8 cellular contexts compared by ENCODE assay signal in the genomic region with DNA sequence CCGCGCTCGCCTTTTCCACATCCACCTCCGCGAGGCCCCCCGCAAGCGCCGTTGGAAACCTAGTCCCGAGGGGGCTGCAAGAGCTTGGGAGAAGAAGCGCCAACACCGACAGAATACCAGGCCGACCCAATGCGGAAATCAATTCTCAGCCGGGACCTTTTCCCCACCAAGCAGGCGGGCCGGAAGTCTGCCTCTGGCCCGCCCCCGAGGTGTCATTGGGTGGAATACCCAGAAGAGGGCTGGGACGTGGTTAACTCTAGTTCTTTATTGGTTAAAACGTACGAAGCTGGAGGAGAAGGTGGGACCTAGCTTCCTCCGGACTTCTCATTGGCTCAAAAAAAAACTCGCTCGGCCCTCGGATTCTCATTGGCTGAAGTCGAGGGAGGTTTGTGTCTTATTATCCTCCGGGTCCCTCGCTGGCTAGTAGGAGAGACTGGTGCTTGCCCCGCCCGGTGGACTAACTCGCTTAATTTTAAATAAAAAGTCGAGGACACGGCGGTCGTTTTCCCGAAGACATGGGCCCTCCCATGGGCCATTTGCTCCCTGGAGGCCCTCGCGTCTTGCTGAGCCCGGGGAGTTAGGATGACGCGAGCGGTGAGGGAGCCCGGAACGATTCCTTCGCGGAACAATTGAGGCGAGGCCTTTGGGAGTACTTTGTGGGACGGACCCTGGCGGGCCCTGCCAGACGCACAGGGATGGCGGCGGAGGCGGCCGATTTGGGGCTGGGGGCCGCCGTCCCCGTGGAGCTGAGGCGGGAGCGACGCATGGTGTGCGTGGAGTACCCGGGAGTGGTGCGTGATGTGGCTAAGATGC.
A peak's percentile ranks its signal among the peaks of the same experiment; 100 is the strongest.
DNase-seq lines count a peak whose midpoint lies in the region; ATAC-seq and TF ChIP-seq lines count a peak whose summit lies in the region.

A gene with protein sequence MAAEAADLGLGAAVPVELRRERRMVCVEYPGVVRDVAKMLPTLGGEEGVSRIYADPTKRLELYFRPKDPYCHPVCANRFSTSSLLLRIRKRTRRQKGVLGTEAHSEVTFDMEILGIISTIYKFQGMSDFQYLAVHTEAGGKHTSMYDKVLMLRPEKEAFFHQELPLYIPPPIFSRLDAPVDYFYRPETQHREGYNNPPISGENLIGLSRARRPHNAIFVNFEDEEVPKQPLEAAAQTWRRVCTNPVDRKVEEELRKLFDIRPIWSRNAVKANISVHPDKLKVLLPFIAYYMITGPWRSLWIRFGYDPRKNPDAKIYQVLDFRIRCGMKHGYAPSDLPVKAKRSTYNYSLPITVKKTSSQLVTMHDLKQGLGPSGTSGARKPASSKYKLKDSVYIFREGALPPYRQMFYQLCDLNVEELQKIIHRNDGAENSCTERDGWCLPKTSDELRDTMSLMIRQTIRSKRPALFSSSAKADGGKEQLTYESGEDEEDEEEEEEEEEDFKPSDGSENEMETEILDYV (plus strand): TSS at position 681 of the 813 bp plus-strand sequence. CDS start 15 bp downstream, at position 696.

- peak within 1 kb of the TSS; percentile 96 for H3K4me3 Mint-ChIP-seq in nephron progenitor cell
- H3K4me3 Mint-ChIP-seq in stimulated activated naive CD8-positive, alpha-beta T cell treated with anti-CD3 and anti-CD28 coated beads, Interleukin-15, amount 100 ng/mL, for 72 hours, result peak within 1 kb of the TSS; percentile 90 to 97

- peak within 1 kb of the TSS; percentile 99 for H3K27ac Mint-ChIP-seq in nephron progenitor cell
- H3K27ac Mint-ChIP-seq in stimulated activated naive CD8-positive, alpha-beta T cell treated with anti-CD3 and anti-CD28 coated beads, Interleukin-15, amount 100 ng/mL, for 72 hours, result peak within 1 kb of the TSS; percentile 96 to 100

- DNase-seq in HAP-1 (ENCODE audit: low spot score in 2 of 2) (peak; percentile 94 to 100), MM.1S (peak; percentile 100), SIG-M5 (lab: John Stamatoyannopoulos, UW) (peak; percentile 93), activated gamma-delta T cell (lab: John Stamatoyannopoulos, UW) (peak; percentile 64), fibroblast of the conjunctiva (ENCODE audit: low read depth) (peak; percentile 98), nephron progenitor cell (peak; percentile 88)
- peak; percentile 92 to 95 for DNase-seq in stimulated activated naive CD8-positive, alpha-beta T cell treated with anti-CD3 and anti-CD28 coated beads, Interleukin-15, amount 100 ng/mL, for 72 hours

- no peaks in the 10 kb centered on the region for H4K20me1 ChIP-seq in MM.1S (ENCODE audit: insufficient read depth, low read length)

- H3K9me3 Mint-ChIP-seq in nephron progenitor cell, result peaks cover 22% of the 10 kb centered on the region
- peaks cover 0 to 7% of the 10 kb centered on the region in 2 donors for H3K9me3 Mint-ChIP-seq in stimulated activated naive CD8-positive, alpha-beta T cell treated with anti-CD3 and anti-CD28 coated beads, Interleukin-15, amount 100 ng/mL, for 72 hours

- H3K27me3 Mint-ChIP-seq in nephron progenitor cell (ENCODE audit: low read depth, poor library complexity), result peaks cover 25% of the 10 kb centered on the region
- no peaks in the 10 kb centered on the region for H3K27me3 Mint-ChIP-seq in stimulated activated naive CD8-positive, alpha-beta T cell treated with anti-CD3 and anti-CD28 coated beads, Interleukin-15, amount 100 ng/mL, for 72 hours

- H3K4me3 ChIP-seq in HAP-1, result peak within 1 kb of the TSS; percentile 97
- H3K4me3 ChIP-seq in MM.1S (ENCODE audit: low read length), result peak within 1 kb of the TSS; percentile 100

- peaks cover 49% of the 10 kb centered on the region for H3K4me1 Mint-ChIP-seq in nephron progenitor cell
- H3K4me1 Mint-ChIP-seq in stimulated activated naive CD8-positive, alpha-beta T cell treated with anti-CD3 and anti-CD28 coated beads, Interleukin-15, amount 100 ng/mL, for 72 hours, result peaks cover 63% of the 10 kb centered on the region

- in situ Hi-C loops in HAP-1 (cut with MboI; ENCODE audit: low sequenced_read_pairs), result loop anchor here (25.0 kb wide), 1 partner anchor 457 kb away; the partner anchor contains the start of gene SLC2A6

- H3F3A ChIP-seq in MM.1S (ENCODE audit: insufficient read depth, low read length), result no peaks in the 10 kb centered on the region

- peak within 1 kb of the TSS; percentile 72; the same call in 1 of the 2 replicates for H3K27ac ChIP-seq in MM.1S (ENCODE audit: low read length)

- H3K9me2 ChIP-seq in MM.1S (replicated peaks; ENCODE audit: insufficient read depth, low read length), result no peaks in the 10 kb centered on the region

- peak within 1 kb of the TSS; percentile 78 for H3K4me2 ChIP-seq in MM.1S (ENCODE audit: low read depth, low read length)

- H3K27me3 ChIP-seq in HAP-1 (ENCODE audit: low read depth) (no peaks in the 10 kb centered on the region), MM.1S (replicated peaks; ENCODE audit: insufficient read depth, low read length) (peaks cover 8% of the 10 kb centered on the region; the same call in 1 of the 2 replicates)

- H3K9me3 ChIP-seq in ES-I3 (ENCODE audit: control insufficient read depth, insufficient read depth, low read length) (peaks cover 3% of the 10 kb centered on the region; the same call in 1 of the 2 replicates), HAP-1 (no peaks in the 10 kb centered on the region; the same call in 1 of the 2 replicates), MM.1S (replicated peaks; ENCODE audit: insufficient read depth, low read length) (no peaks in the 10 kb centered on the region)

- peaks cover 53% of the 10 kb centered on the region for H3K79me2 ChIP-seq in MM.1S (ENCODE audit: low read length)

- H3K36me3 ChIP-seq in ES-I3 (ENCODE audit: insufficient read depth, low read length) (no peaks in the 10 kb centered on the region), HAP-1 (replicated peaks) (peaks cover 24% of the 10 kb centered on the region), MM.1S (replicated peaks; ENCODE audit: insufficient read depth, low read length) (no peaks in the 10 kb centered on the region)

- peak; percentile 97 for ATAC-seq in stimulated activated naive CD8-positive, alpha-beta T cell treated with anti-CD3 and anti-CD28 coated beads, Interleukin-15, amount 100 ng/mL, for 72 hours

- H2AFZ ChIP-seq in MM.1S (ENCODE audit: low read length), result peak within 1 kb of the TSS; percentile 98

- H3K9ac ChIP-seq in ES-I3 (ENCODE audit: low read depth, low read length) (peak within 1 kb of the TSS; percentile 98), MM.1S (ENCODE audit: low read length) (peak within 1 kb of the TSS; percentile 91)

- TF ChIP-seq CTCF in MM.1S (IDR thresholded peaks at IDR 0.05; ENCODE audit: low read length), result no peak
- TF ChIP-seq CTCF in nephron progenitor cell (IDR thresholded peaks at IDR 0.05), result no peak

- peaks cover 41% of the 10 kb centered on the region for H3K36me3 Mint-ChIP-seq in nephron progenitor cell (ENCODE audit: low read depth)

- H3K4me1 ChIP-seq in ES-I3 (ENCODE audit: insufficient read depth, low read length) (no peaks in the 10 kb centered on the region; the same call in 1 of the 2 replicates), HAP-1 (peaks cover 4% of the 10 kb centered on the region), MM.1S (ENCODE audit: low read length) (peaks cover 7% of the 10 kb centered on the region)

Comparison
In these comparisons a context has a peak if more than half of its experiments do, and no peak if none do; other contexts are left out.
1. Peak in every context shown above with its lines: DNase-seq, ATAC-seq, H3K4me3 ChIP-seq and H3K27ac ChIP-seq.